35 cellular contexts compared by ENCODE assay signal in the genomic region with DNA sequence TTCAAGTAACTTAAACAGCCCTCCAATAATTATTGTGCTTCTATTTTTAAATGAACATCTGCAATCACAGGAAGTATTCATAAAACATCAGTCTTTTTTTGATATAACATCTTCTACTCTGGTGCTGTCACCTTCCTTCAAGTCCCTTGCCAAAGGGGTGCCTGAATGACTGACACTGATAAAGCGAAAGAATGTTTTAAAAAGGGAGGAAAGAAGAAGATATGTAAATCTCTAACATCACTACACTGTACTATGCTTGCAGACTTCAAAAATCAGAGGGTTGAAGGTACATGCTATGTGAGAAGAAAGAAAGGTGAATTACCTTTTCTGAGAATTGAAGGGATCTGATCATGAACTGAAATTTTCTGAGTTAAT.
"Had no signal": no experiment of that assay in that cellular context is flagged by ENCODE, and none has a peak within 500 bp of the region (broad histone marks: within the 10 kb centered on the region; RNA-seq: fewer than 3 reads in every experiment).

No MANE protein-coding gene starts in this region.

- ATAC-seq: activated CD4-positive, alpha-beta T cell treated with anti-CD3 and anti-CD28 coated beads for 36 hours; activated CD8-positive, alpha-beta memory T cell treated with anti-CD3 and anti-CD28 coated beads, Interleukin-2, amount 10 ng/mL, durations not matched to agents 7 days and 5 days; activated CD8-positive, alpha-beta T cell treated with anti-CD3 and anti-CD28 coated beads, Interleukin-2, amount 10 ng/mL, durations not matched to agents 7 days and 5 days; activated naive CD8-positive, alpha-beta T cell treated with anti-CD3 and anti-CD28 coated beads, Interleukin-2, amount 50 U/mL, for 24 hours; esophagus mucosa; T-helper 17 cell had no signal

- H3K27ac ChIP-seq: adrenal gland, ascending aorta, breast epithelium, cardiac muscle cell, colonic mucosa, hepatocyte, WERI-Rb-1 had no signal

- H3K79me2 ChIP-seq: hepatocyte had no signal

- H3K4me3 ChIP-seq: adrenal gland, ascending aorta, breast epithelium, cardiac muscle cell, colonic mucosa, hepatocyte had no signal

- H3K27ac Mint-ChIP-seq: activated CD4-positive, alpha-beta memory T cell treated with anti-CD3 and anti-CD28 coated beads for 36 hours; activated CD4-positive, alpha-beta T cell treated with anti-CD3 and anti-CD28 coated beads for 36 hours; activated CD4-positive, alpha-beta T cell treated with anti-CD3 and anti-CD28 coated beads, Interleukin-2, amount 10 ng/mL, durations not matched to agents 24 days and 14 days; activated CD8-positive, alpha-beta memory T cell treated with anti-CD3 and anti-CD28 coated beads, Interleukin-2, amount 10 ng/mL, durations not matched to agents 7 days and 5 days; activated CD8-positive, alpha-beta T cell treated with anti-CD3 and anti-CD28 coated beads, Interleukin-2, amount 10 ng/mL, durations not matched to agents 7 days and 5 days; activated naive CD4-positive, alpha-beta T cell treated with anti-CD3 and anti-CD28 coated beads for 36 hours; activated naive CD4-positive, alpha-beta T cell treated with anti-CD3 and anti-CD28 coated beads, Interleukin-2, amount 50 U/mL, for 24 hours; activated naive CD8-positive, alpha-beta T cell treated with anti-CD3 and anti-CD28 coated beads for 36 hours; activated naive CD8-positive, alpha-beta T cell treated with anti-CD3 and anti-CD28 coated beads, Interleukin-2, amount 50 U/mL, for 24 hours; activated T-helper 1 cell treated with anti-CD3 and anti-CD28 coated beads, Interleukin-12 subunit alpha, Interleukin-12 subunit beta, Interleukin-2, Interleukin-4 antibody, amounts not matched to agents 30 ng/mL and 10 ng/mL and 1 ng/mL, durations not matched to agents 14 hours and 24 hours and 36 hours; activated T-helper 2 cell treated with anti-CD3 and anti-CD28 coated beads, Interferon-gamma antibody, Interleukin-2, Interleukin-4, amounts not matched to agents 10 μg/mL and 5 μg/mL and 100 μg/mL, durations not matched to agents 14 hours and 24 hours and 36 hours; brain; T-helper 17 cell; T-helper 2 cell treated with Interferon-gamma antibody and Interleukin-4, amounts not matched to agents 5 μg/mL and 100 μg/mL, for 36 hours had no signal

- H3K27me3 Mint-ChIP-seq: brain had no signal

- H3K4me1 ChIP-seq: adrenal gland, ascending aorta, breast epithelium, colonic mucosa had no signal

- DNase-seq: activated CD4-positive, alpha-beta memory T cell treated with anti-CD3 and anti-CD28 coated beads for 36 hours; activated CD4-positive, alpha-beta T cell treated with anti-CD3 and anti-CD28 coated beads for 36 hours; activated CD4-positive, alpha-beta T cell treated with anti-CD3 and anti-CD28 coated beads, Interleukin-2, amount 10 ng/mL, durations not matched to agents 24 days and 14 days; activated CD4-positive, CD25-positive, alpha-beta regulatory T cell; activated CD4-positive, CD25-positive, alpha-beta regulatory T cell treated with anti-CD3 and anti-CD28 coated beads, Interleukin-2, amount 50 U/mL, for 72 hours; activated CD8-positive, alpha-beta memory T cell treated with anti-CD3 and anti-CD28 coated beads, Interleukin-2, amount 10 ng/mL, durations not matched to agents 7 days and 5 days; activated CD8-positive, alpha-beta memory T cell treated with anti-CD3 and anti-CD28 coated beads, Interleukin-2, amount 50 U/mL, for 4 hours; activated CD8-positive, alpha-beta T cell treated with anti-CD3 and anti-CD28 coated beads, Interleukin-2, amount 10 ng/mL, durations not matched to agents 7 days and 5 days; activated effector memory CD4-positive, alpha-beta T cell treated with anti-CD3 and anti-CD28 coated beads, Interleukin-2, amount 50 U/mL, for 16 hours; activated naive CD4-positive, alpha-beta T cell treated with anti-CD3 and anti-CD28 coated beads for 36 hours; activated naive CD8-positive, alpha-beta T cell treated with anti-CD3 and anti-CD28 coated beads for 36 hours; activated naive CD8-positive, alpha-beta T cell treated with anti-CD3 and anti-CD28 coated beads, Interleukin-2, amount 50 U/mL, for 24 hours; activated T-cell treated with anti-CD3 and anti-CD28 coated beads, Interleukin-2, amount 50 U/mL, for 1 hour; activated T-cell treated with anti-CD3 and anti-CD28 coated beads, Interleukin-2, amount 50 U/mL, for 48 hours; adrenal gland; central memory CD4-positive, alpha-beta T cell; cerebellar nuclear complex; colonic mucosa; effector CD8-positive, alpha-beta T cell; foreskin fibroblast; head of caudate nucleus; T-helper 17 cell; T1000; WERI-Rb-1 had no signal

- H3K4me3 Mint-ChIP-seq: activated CD4-positive, alpha-beta memory T cell treated with anti-CD3 and anti-CD28 coated beads for 36 hours; activated CD4-positive, alpha-beta T cell treated with anti-CD3 and anti-CD28 coated beads for 36 hours; activated CD4-positive, alpha-beta T cell treated with anti-CD3 and anti-CD28 coated beads, Interleukin-2, amount 10 ng/mL, durations not matched to agents 24 days and 14 days; activated CD8-positive, alpha-beta memory T cell treated with anti-CD3 and anti-CD28 coated beads, Interleukin-2, amount 10 ng/mL, durations not matched to agents 7 days and 5 days; activated CD8-positive, alpha-beta T cell treated with anti-CD3 and anti-CD28 coated beads, Interleukin-2, amount 10 ng/mL, durations not matched to agents 7 days and 5 days; activated naive CD4-positive, alpha-beta T cell treated with anti-CD3 and anti-CD28 coated beads for 36 hours; activated naive CD4-positive, alpha-beta T cell treated with anti-CD3 and anti-CD28 coated beads, Interleukin-2, amount 50 U/mL, for 24 hours; activated naive CD8-positive, alpha-beta T cell treated with anti-CD3 and anti-CD28 coated beads for 36 hours; activated naive CD8-positive, alpha-beta T cell treated with anti-CD3 and anti-CD28 coated beads, Interleukin-2, amount 50 U/mL, for 24 hours; activated T-helper 1 cell treated with anti-CD3 and anti-CD28 coated beads, Interleukin-12 subunit alpha, Interleukin-12 subunit beta, Interleukin-2, Interleukin-4 antibody, amounts not matched to agents 30 ng/mL and 10 ng/mL and 1 ng/mL, durations not matched to agents 14 hours and 24 hours and 36 hours; brain; T-helper 17 cell; T-helper 2 cell treated with Interferon-gamma antibody and Interleukin-4, amounts not matched to agents 5 μg/mL and 100 μg/mL, for 36 hours had no signal

- H3K36me3 ChIP-seq: adrenal gland, ascending aorta, breast epithelium, cardiac muscle cell, colonic mucosa, WERI-Rb-1 had no signal

- H3K27me3 ChIP-seq: adrenal gland, ascending aorta, breast epithelium, cardiac muscle cell, colonic mucosa, hepatocyte had no signal

- H3K4me2 ChIP-seq: hepatocyte had no signal

- H2AFZ ChIP-seq: hepatocyte had no signal

- H3K4me1 Mint-ChIP-seq: activated CD4-positive, alpha-beta T cell treated with anti-CD3 and anti-CD28 coated beads for 36 hours; activated CD4-positive, alpha-beta T cell treated with anti-CD3 and anti-CD28 coated beads, Interleukin-2, amount 10 ng/mL, durations not matched to agents 24 days and 14 days; activated CD8-positive, alpha-beta memory T cell treated with anti-CD3 and anti-CD28 coated beads, Interleukin-2, amount 10 ng/mL, durations not matched to agents 7 days and 5 days; activated naive CD4-positive, alpha-beta T cell treated with anti-CD3 and anti-CD28 coated beads, Interleukin-2, amount 50 U/mL, for 24 hours; activated naive CD8-positive, alpha-beta T cell treated with anti-CD3 and anti-CD28 coated beads for 36 hours; activated naive CD8-positive, alpha-beta T cell treated with anti-CD3 and anti-CD28 coated beads, Interleukin-2, amount 50 U/mL, for 24 hours; T-helper 17 cell had no signal

- H3K9me3 Mint-ChIP-seq: activated CD4-positive, alpha-beta memory T cell treated with anti-CD3 and anti-CD28 coated beads for 36 hours; activated CD4-positive, alpha-beta T cell treated with anti-CD3 and anti-CD28 coated beads, Interleukin-2, amount 10 ng/mL, durations not matched to agents 24 days and 14 days; activated naive CD4-positive, alpha-beta T cell treated with anti-CD3 and anti-CD28 coated beads for 36 hours; activated naive CD4-positive, alpha-beta T cell treated with anti-CD3 and anti-CD28 coated beads, Interleukin-2, amount 50 U/mL, for 24 hours; activated naive CD8-positive, alpha-beta T cell treated with anti-CD3 and anti-CD28 coated beads for 36 hours; activated naive CD8-positive, alpha-beta T cell treated with anti-CD3 and anti-CD28 coated beads, Interleukin-2, amount 50 U/mL, for 24 hours; activated T-helper 1 cell treated with anti-CD3 and anti-CD28 coated beads, Interleukin-12 subunit alpha, Interleukin-12 subunit beta, Interleukin-2, Interleukin-4 antibody, amounts not matched to agents 30 ng/mL and 10 ng/mL and 1 ng/mL, durations not matched to agents 14 hours and 24 hours and 36 hours; activated T-helper 2 cell treated with anti-CD3 and anti-CD28 coated beads, Interferon-gamma antibody, Interleukin-2, Interleukin-4, amounts not matched to agents 10 μg/mL and 5 μg/mL and 100 μg/mL, durations not matched to agents 14 hours and 24 hours and 36 hours; T-helper 2 cell treated with Interferon-gamma antibody and Interleukin-4, amounts not matched to agents 5 μg/mL and 100 μg/mL, for 36 hours had no signal

- H3K36me3 Mint-ChIP-seq: activated CD4-positive, alpha-beta memory T cell treated with anti-CD3 and anti-CD28 coated beads for 36 hours; activated CD8-positive, alpha-beta memory T cell treated with anti-CD3 and anti-CD28 coated beads, Interleukin-2, amount 10 ng/mL, durations not matched to agents 7 days and 5 days; activated naive CD4-positive, alpha-beta T cell treated with anti-CD3 and anti-CD28 coated beads, Interleukin-2, amount 50 U/mL, for 24 hours; activated naive CD8-positive, alpha-beta T cell treated with anti-CD3 and anti-CD28 coated beads for 36 hours; brain had no signal

- FAIRE-seq: frontal cortex had no signal

- H3K9me3 ChIP-seq: adrenal gland, ascending aorta, breast epithelium, colonic mucosa had no signal
